ENCODE assay signal across 2 cellular contexts in the genomic region with DNA sequence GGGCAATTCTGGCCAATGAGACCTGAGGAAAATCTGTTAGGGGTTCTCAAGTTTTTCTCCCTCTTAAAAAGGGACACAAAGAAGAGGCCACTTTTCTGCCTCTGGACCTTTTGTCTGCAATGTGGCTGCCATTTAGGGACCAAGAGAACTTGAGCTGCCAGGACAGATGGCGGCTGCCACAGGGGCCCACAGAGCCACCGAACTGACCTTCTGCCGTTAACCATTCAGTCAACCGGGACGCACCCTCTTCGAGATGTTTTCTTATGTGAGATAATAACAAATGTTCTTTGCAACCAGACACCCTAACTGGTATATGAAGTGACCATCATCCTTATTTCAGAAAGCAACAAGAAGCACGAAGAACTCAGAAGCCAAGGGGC.
TF ChIP-seq lines count a peak whose summit lies in the region.

No MANE protein-coding gene starts in this region.

TF ChIP-seq in H1, 55 proteins besides CTCF, POLR2A, EP300 and RAD21:
- no peak for TF ChIP-seq POLR2AphosphoS5 (IDR thresholded peaks at IDR 0.05; ENCODE audit: low read depth, low read length)
- TF ChIP-seq SUZ12 (IDR thresholded peaks at IDR 0.05; ENCODE audit: low read length): no peak
- no peak for TF ChIP-seq EZH2 (IDR thresholded peaks at IDR 0.05; ENCODE audit: low read depth, low read length, severe bottlenecking)
- no peak for TF ChIP-seq SP1 (IDR thresholded peaks at IDR 0.05; ENCODE audit: low read depth, low read length)
- TF ChIP-seq KDM5A (IDR thresholded peaks at IDR 0.05; ENCODE audit: low read length): no peak
- no peak for TF ChIP-seq ZNF274 (IDR thresholded peaks at IDR 0.05; ENCODE audit: borderline replicate concordance, extremely low read depth, low read length)
- no peak for TF ChIP-seq MAFK (IDR thresholded peaks at IDR 0.05; ENCODE audit: low read depth, low read length)
- TF ChIP-seq CREB1 (IDR thresholded peaks at IDR 0.05): no peak
- no peak for TF ChIP-seq SIN3A (conservative IDR thresholded peaks at IDR 0.05 in 1 of 2, IDR thresholded peaks at IDR 0.05 in 1 of 2; ENCODE audit: low read depth in 1 of 2, low read length in 2 of 2)
- TF ChIP-seq TCF12 (IDR thresholded peaks at IDR 0.05; ENCODE audit: low read depth, low read length): no peak
- TF ChIP-seq FOSL1 (IDR thresholded peaks at IDR 0.05; ENCODE audit: insufficient read depth, low read depth, low read length): no peak
- TF ChIP-seq CHD2 (IDR thresholded peaks at IDR 0.05; ENCODE audit: low read length): no peak
- no peak for TF ChIP-seq SRF (IDR thresholded peaks at IDR 0.05; ENCODE audit: low read depth, low read length)
- TF ChIP-seq SP2 (IDR thresholded peaks at IDR 0.05; ENCODE audit: low read length): no peak

TF ChIP-seq in SK-N-SH, 30 proteins besides CTCF, POLR2A, EP300 and RAD21:
- no peak for TF ChIP-seq USF1 (IDR thresholded peaks at IDR 0.05; ENCODE audit: borderline replicate concordance, low read depth)
- TF ChIP-seq GATA2 (CRISPR knock-in tag; IDR thresholded peaks at IDR 0.05): no peak
- TF ChIP-seq TCF12 (IDR thresholded peaks at IDR 0.05): no peak
- no peak for TF ChIP-seq NRF1 (IDR thresholded peaks at IDR 0.05; ENCODE audit: low read depth, low read length)
- TF ChIP-seq PBX3 (IDR thresholded peaks at IDR 0.05): no peak
- no peak for TF ChIP-seq FOXJ3 (CRISPR knock-in tag; IDR thresholded peaks at IDR 0.05)
- TF ChIP-seq TEAD4 (IDR thresholded peaks at IDR 0.05; ENCODE audit: borderline replicate concordance, insufficient read depth): no peak
- TF ChIP-seq CHD2 (IDR thresholded peaks at IDR 0.05; ENCODE audit: low read length, partially characterized antibody): no peak
- TF ChIP-seq RFX5 (IDR thresholded peaks at IDR 0.05; ENCODE audit: low read length): no peak
- TF ChIP-seq JUND (IDR thresholded peaks at IDR 0.05): no peak
- TF ChIP-seq NFIC (IDR thresholded peaks at IDR 0.05; ENCODE audit: borderline replicate concordance): no peak
- no peak for TF ChIP-seq FOXM1 (IDR thresholded peaks at IDR 0.05; ENCODE audit: low read depth)
- no peak for TF ChIP-seq EZH2phosphoT487 (IDR thresholded peaks at IDR 0.05; ENCODE audit: borderline replicate concordance, low read depth)
- TF ChIP-seq RCOR1 (IDR thresholded peaks at IDR 0.05; ENCODE audit: low read length): no peak
- TF ChIP-seq ELF1 (IDR thresholded peaks at IDR 0.05): no peak
- no peak for TF ChIP-seq POLR2AphosphoS5 (IDR thresholded peaks at IDR 0.05; ENCODE audit: low read depth, low read length)
- no peak for TF ChIP-seq SMC3 (IDR thresholded peaks at IDR 0.05; ENCODE audit: low read depth, low read length)
- no peak for TF ChIP-seq GABPA (IDR thresholded peaks at IDR 0.05; ENCODE audit: low read depth)
- TF ChIP-seq RXRA (IDR thresholded peaks at IDR 0.05; ENCODE audit: borderline replicate concordance, low read depth): no peak
- no peak for TF ChIP-seq MEF2A (IDR thresholded peaks at IDR 0.05; ENCODE audit: borderline replicate concordance, low read depth)
